In genomic region chr16:88530051-88530857, GRCh38 we compare ENCODE assay signal across 18 cellular contexts. TPM values are rescaled to one million over a fixed set of nuclear protein-coding genes. Genes with fewer than 3 reads are reported as not detected.
A peak's percentile ranks its signal among the peaks of the same experiment; 100 is the strongest.
DNase-seq lines count a peak whose midpoint lies in the region; ATAC-seq and TF ChIP-seq lines count a peak whose summit lies in the region.
"Had no signal": no experiment of that assay in that cellular context is flagged by ENCODE, and none has a peak within 500 bp of the region (broad histone marks: within the 10 kb centered on the region; RNA-seq: fewer than 3 reads in every experiment).

No MANE protein-coding gene starts in this region.

- H3K27ac Mint-ChIP-seq in activated naive CD4-positive, alpha-beta T cell treated with anti-CD3 and anti-CD28 coated beads, Interleukin-2, amount 50 U/mL, for 72 hours, result peak overlapping the region; percentile 51 to 70

- no peaks in the 10 kb centered on the region for H4K20me1 ChIP-seq in hepatocyte (ENCODE audit: insufficient read depth, poor library complexity, severe bottlenecking)

- 91% methylated on average over 25 of the region's 27 CpGs for WGBS in hepatocyte (ENCODE audit: low lambda C conversion rate, missing lambda C conversion rate)
- 57 to 72% (median 62%) methylated on average over 21 to 27 of the region's 27 CpGs for WGBS in psoas muscle, 3 donors

- H3K4me3 ChIP-seq in hepatocyte (no peak overlapping the region), psoas muscle (no peak overlapping the region)
- H3K4me3 ChIP-seq: HAP-1, Peyer's patch had no signal

- H2AFZ ChIP-seq in hepatocyte, result no peak overlapping the region

- H3K27ac ChIP-seq in RWPE1 (peak overlapping the region; percentile 47), hepatocyte (peak overlapping the region; percentile 31), psoas muscle (peak overlapping the region; percentile 32)
- H3K27ac ChIP-seq: Peyer's patch had no signal

- CTCF ChIA-PET in RWPE1 (lab: Yijun Ruan, JAX), result no interaction called here

- POLR2A ChIA-PET in RWPE1 (lab: Yijun Ruan, JAX; ENCODE audit: low non-redundant PET), result no interaction called here

- H3K27me3 ChIP-seq in hepatocyte, result no peaks in the 10 kb centered on the region
- no peaks in the 10 kb centered on the region for H3K27me3 ChIP-seq in psoas muscle (ENCODE audit: insufficient read depth in 3 of 3, low read length in 2 of 3)
- H3K27me3 ChIP-seq: Peyer's patch had no signal

- no peak for TF ChIP-seq CTCF in RWPE1 (conservative IDR thresholded peaks at IDR 0.05; ENCODE audit: low read depth)
- no peak for TF ChIP-seq CTCF in hepatocyte (IDR thresholded peaks at IDR 0.05; ENCODE audit: poor library complexity)
- no peak for TF ChIP-seq CTCF in psoas muscle (IDR thresholded peaks at IDR 0.05)

- no peak for DNase-seq in activated naive CD4-positive, alpha-beta T cell treated with anti-CD3 and anti-CD28 coated beads, Interleukin-2, amount 50 U/mL, for 72 hours (ENCODE audit: low spot score in 2 of 2)
- no peak for DNase-seq in activated naive CD4-positive, alpha-beta T cell treated with Interleukin-2 at 50 U/mL for 16 hours
- DNase-seq in RWPE1 (ENCODE audit: low spot score), result no peak
- DNase-seq in hepatocyte (ENCODE audit: low spot score), result no peak
- DNase-seq in psoas muscle, result peak in 1 of 2 donors; percentile 15
- DNase-seq in ureter (ENCODE audit: low spot score), result no peak
- DNase-seq: AML-193; CD8-positive, alpha-beta memory T cell; GF-D8; Karpas-422; MM.1S; NCI-H1105 treated with DMSO at 0.1 percent for 48 hours; NCI-H187; NCI-H2171; NCI-H446 treated with DMSO at 0.1 percent for 48 hours; Peyer's patch had no signal

- no peak for ATAC-seq in activated naive CD4-positive, alpha-beta T cell treated with anti-CD3 and anti-CD28 coated beads, Interleukin-2, amount 50 U/mL, for 72 hours
- ATAC-seq in psoas muscle (peak in 1 of 4 donors; percentile 38), HG03457 (IDR thresholded peaks at IDR 0.05; ENCODE audit: unreplicated experiment) (no peak)

- H3K4me2 ChIP-seq in hepatocyte, result no peak overlapping the region

- intact Hi-C loops in psoas muscle (cut with DNase I), result no loop called here

- H3K9me3 ChIP-seq in hepatocyte (ENCODE audit: low read depth) (no peaks in the 10 kb centered on the region), psoas muscle (no peaks in the 10 kb centered on the region)
- H3K9me3 ChIP-seq: HAP-1, Peyer's patch had no signal

- H3K4me1 ChIP-seq in hepatocyte (ENCODE audit: insufficient read depth) (peaks cover 18% of the 10 kb centered on the region), psoas muscle (peaks cover 54% of the 10 kb centered on the region)
- H3K4me1 ChIP-seq: HAP-1 had no signal

- H3K79me2 ChIP-seq in hepatocyte, result no peaks in the 10 kb centered on the region

- H3K9me2 ChIP-seq in hepatocyte (replicated peaks; ENCODE audit: insufficient read depth), result no peaks in the 10 kb centered on the region

- H3K9me3 Mint-ChIP-seq in activated naive CD4-positive, alpha-beta T cell treated with anti-CD3 and anti-CD28 coated beads, Interleukin-2, amount 50 U/mL, for 72 hours, result no peaks in the 10 kb centered on the region

- H3K36me3 Mint-ChIP-seq in activated naive CD4-positive, alpha-beta T cell treated with anti-CD3 and anti-CD28 coated beads, Interleukin-2, amount 50 U/mL, for 72 hours, result no peaks in the 10 kb centered on the region

- H3K36me3 ChIP-seq in hepatocyte (replicated peaks; ENCODE audit: insufficient read depth, low read depth), result no peaks in the 10 kb centered on the region
- no peaks in the 10 kb centered on the region for H3K36me3 ChIP-seq in psoas muscle (ENCODE audit: insufficient read depth in 1 of 2, low read depth in 1 of 2)
- H3K36me3 ChIP-seq: HAP-1, Peyer's patch had no signal

RNA-seq across cellular contexts. Expression of gene ZC3H18, which starts 39.9 kb away (rescaled TPM):
- total RNA-seq in activated naive CD4-positive, alpha-beta T cell treated with anti-CD3 and anti-CD28 coated beads, Interleukin-2, amount 50 U/mL, for 72 hours, result 10 to 100 TPM; 70.3 to 71.9 TPM
- total RNA-seq in hepatocyte (8.1 and 16.8 TPM in 2 replicates), psoas muscle (10 to 100 TPM; 24.8 to 30.5 (median 26.9) TPM), ureter (47.3 TPM)
- polyA plus RNA-seq in hepatocyte (30.7 and 37.1 TPM in 2 replicates), psoas muscle (10 to 100 TPM; 19.9 to 36.0 (median 32.0) TPM)
